15 cellular contexts compared by ENCODE assay signal in genomic region chr19:35712529-35712909, GRCh38. TPM values are rescaled to one million over a fixed set of nuclear protein-coding genes. Genes with fewer than 3 reads are reported as not detected.
A peak's percentile ranks its signal among the peaks of the same experiment; 100 is the strongest.
DNase-seq lines count a peak whose midpoint lies in the region; ATAC-seq and TF ChIP-seq lines count a peak whose summit lies in the region.
"Had no signal": no experiment of that assay in that cellular context is flagged by ENCODE, and none has a peak within 500 bp of the region (broad histone marks: within the 10 kb centered on the region; RNA-seq: fewer than 3 reads in every experiment).

No MANE protein-coding gene starts in this region.

- H3K27me3 ChIP-seq in CD4-positive, alpha-beta T cell (ENCODE audit: control insufficient read depth, insufficient read depth, low read length): no peaks in the 10 kb centered on the region
- no peaks in the 10 kb centered on the region for H3K27me3 ChIP-seq in gastroesophageal sphincter

- ATAC-seq in CD4-positive, alpha-beta T cell (ENCODE audit: poor library complexity): no peak
- ATAC-seq in HG02610 (IDR thresholded peaks at IDR 0.05; ENCODE audit: unreplicated experiment) (peak; percentile 4), GM21576 (IDR thresholded peaks at IDR 0.05; ENCODE audit: unreplicated experiment) (no peak), gastroesophageal sphincter (no peak)

- no peak for DNase-seq in CD4-positive, alpha-beta T cell
- peak; percentile 82 for DNase-seq in activated T-cell treated with anti-CD3 and anti-CD28 coated beads, Interleukin-2, amount 50 U/mL, for 48 hours
- DNase-seq in stimulated activated CD4-positive, alpha-beta T cell treated with anti-CD3 and anti-CD28 coated beads, Interleukin-15, amount 100 ng/mL, for 24 hours: peak; percentile 63
- DNase-seq in OCI-M1 (lab: John Stamatoyannopoulos, UW) (no peak), 8988T (no peak)
- DNase-seq: caudate nucleus, GDM1, NCI-H146, NCI-H524 treated with DMSO at 0.1 percent for 48 hours had no signal

- no peak overlapping the region for H3K4me3 ChIP-seq in gastroesophageal sphincter

- H3K36me3 ChIP-seq in gastroesophageal sphincter: no peaks in the 10 kb centered on the region

- no peaks in the 10 kb centered on the region for H3K9me3 Mint-ChIP-seq in CD4-positive, alpha-beta T cell

- POLR2A ChIA-PET in CD4-positive, alpha-beta T cell (lab: Charles Lee): interaction anchor here (1.6 to 6.3 kb wide), 2 partner anchors 10 to 30 kb away, joined by 5 to 63 read pairs; partner anchors contain the start of gene IGFLR1

- peaks cover 11% of the 10 kb centered on the region for H3K36me3 Mint-ChIP-seq in CD4-positive, alpha-beta T cell (ENCODE audit: low read depth)

- H3K27ac Mint-ChIP-seq in CD4-positive, alpha-beta T cell: peak overlapping the region; percentile 89

- peaks cover 61% of the 10 kb centered on the region for H3K4me1 Mint-ChIP-seq in CD4-positive, alpha-beta T cell (ENCODE audit: low read depth)

- intact Hi-C loops in CD4-positive, alpha-beta T cell (cut with DNase I, micrococcal nuclease): loop anchor here in 1 of 2 experiments (10.0 kb wide), 1 partner anchor 448 kb away; the partner anchor contains the start of gene USF2

- TF ChIP-seq EP300 in gastroesophageal sphincter (IDR thresholded peaks at IDR 0.05): no peak

- TF ChIP-seq POLR2A in gastroesophageal sphincter (IDR thresholded peaks at IDR 0.05): no peak

- peak overlapping the region; percentile 83 for H3K4me3 Mint-ChIP-seq in CD4-positive, alpha-beta T cell

- CTCF ChIA-PET in CD4-positive, alpha-beta T cell (lab: Charles Lee): interaction anchor here (0.5 to 1.4 kb wide), 4 partner anchors 10 to 240 kb away, joined by 3 to 4 read pairs (median 3); partner anchors contain the start of gene IGFLR1

- no peaks in the 10 kb centered on the region for H3K27me3 Mint-ChIP-seq in CD4-positive, alpha-beta T cell

- H3K4me1 ChIP-seq in gastroesophageal sphincter: peaks cover 0 to 17% (median 11%) of the 10 kb centered on the region in 3 donors

- no peak for TF ChIP-seq CTCF in CD4-positive, alpha-beta T cell (IDR thresholded peaks at IDR 0.05)
- TF ChIP-seq CTCF in gastroesophageal sphincter (IDR thresholded peaks at IDR 0.05): no peak

- no peaks in the 10 kb centered on the region for H3K9me3 ChIP-seq in CD4-positive, alpha-beta T cell (ENCODE audit: control insufficient read depth, low read length)
- no peaks in the 10 kb centered on the region for H3K9me3 ChIP-seq in gastroesophageal sphincter

- 70 to 73% methylated on average over 2 to 3 of the region's 3 CpGs for WGBS in gastroesophageal sphincter (ENCODE audit: low coverage in 1 of 2), 2 donors

- H3K27ac ChIP-seq in CD4-positive, alpha-beta T cell (ENCODE audit: low read depth, low read length): no peak overlapping the region
- H3K27ac ChIP-seq in gastroesophageal sphincter: no peak overlapping the region
- H3K27ac ChIP-seq: RWPE1 had no signal

RNA-seq across cellular contexts. Expression of gene KMT2B, which starts 5.3 kb away (rescaled TPM):
- 10 to 100 TPM; 59.4 to 59.7 TPM for total RNA-seq in CD4-positive, alpha-beta T cell
- total RNA-seq in gastroesophageal sphincter: 10 to 100 TPM in 3 of 4 donors, 1 to 10 TPM in 1; 7.7 to 27.0 (median 17.5) TPM

RNA-seq across cellular contexts. Expression of gene ZBTB32, which starts 8.2 kb away (rescaled TPM):
- 1 to 10 TPM; 2.2 to 3.3 TPM for total RNA-seq in CD4-positive, alpha-beta T cell
- total RNA-seq in gastroesophageal sphincter: under 1 TPM in 2 of 4 donors, not detected in 2; 0.31 TPM
- total RNA-seq: H7, posterior vena cava had no signal

RNA-seq across cellular contexts. Expression of gene IGFLR1, which starts 29.7 kb away (rescaled TPM):
- total RNA-seq in CD4-positive, alpha-beta T cell: 10 to 100 TPM; 40.3 to 43.1 TPM
- 10 to 100 TPM in 1 of 4 donors, 1 to 10 TPM in 3; 4.6 to 14.3 (median 6.7) TPM for total RNA-seq in gastroesophageal sphincter

RNA-seq across cellular contexts. Expression of gene U2AF1L4, which starts 32.7 kb away (rescaled TPM):
- total RNA-seq in CD4-positive, alpha-beta T cell: 10 to 100 TPM; 74.6 to 85.8 TPM
- 10 to 100 TPM in 3 of 4 donors, 1 to 10 TPM in 1; 7.5 to 29.3 (median 23.7) TPM for total RNA-seq in gastroesophageal sphincter

RNA-seq across cellular contexts. Expression of gene PSENEN, which starts 32.9 kb away (rescaled TPM):
- total RNA-seq in CD4-positive, alpha-beta T cell: 1 to 10 TPM; 7.3 to 9.4 TPM
- total RNA-seq in gastroesophageal sphincter: 10 to 100 TPM; 20.4 to 35.7 (median 29.5) TPM

Comparison
In these comparisons a context has a peak if more than half of its experiments do, and no peak if none do; other contexts are left out.
1. DNase-seq: peak in activated T-cell treated with anti-CD3 and anti-CD28 coated beads, Interleukin-2, amount 50 U/mL, for 48 hours (2 of 2) and stimulated activated CD4-positive, alpha-beta T cell treated with anti-CD3 and anti-CD28 coated beads, Interleukin-15, amount 100 ng/mL, for 24 hours (single experiment); none in CD4-positive, alpha-beta T cell (0 of 10), OCI-M1 (single experiment) and 8988T (single experiment).